ENCODE assay signal across 1 cellular context in the genomic region with DNA sequence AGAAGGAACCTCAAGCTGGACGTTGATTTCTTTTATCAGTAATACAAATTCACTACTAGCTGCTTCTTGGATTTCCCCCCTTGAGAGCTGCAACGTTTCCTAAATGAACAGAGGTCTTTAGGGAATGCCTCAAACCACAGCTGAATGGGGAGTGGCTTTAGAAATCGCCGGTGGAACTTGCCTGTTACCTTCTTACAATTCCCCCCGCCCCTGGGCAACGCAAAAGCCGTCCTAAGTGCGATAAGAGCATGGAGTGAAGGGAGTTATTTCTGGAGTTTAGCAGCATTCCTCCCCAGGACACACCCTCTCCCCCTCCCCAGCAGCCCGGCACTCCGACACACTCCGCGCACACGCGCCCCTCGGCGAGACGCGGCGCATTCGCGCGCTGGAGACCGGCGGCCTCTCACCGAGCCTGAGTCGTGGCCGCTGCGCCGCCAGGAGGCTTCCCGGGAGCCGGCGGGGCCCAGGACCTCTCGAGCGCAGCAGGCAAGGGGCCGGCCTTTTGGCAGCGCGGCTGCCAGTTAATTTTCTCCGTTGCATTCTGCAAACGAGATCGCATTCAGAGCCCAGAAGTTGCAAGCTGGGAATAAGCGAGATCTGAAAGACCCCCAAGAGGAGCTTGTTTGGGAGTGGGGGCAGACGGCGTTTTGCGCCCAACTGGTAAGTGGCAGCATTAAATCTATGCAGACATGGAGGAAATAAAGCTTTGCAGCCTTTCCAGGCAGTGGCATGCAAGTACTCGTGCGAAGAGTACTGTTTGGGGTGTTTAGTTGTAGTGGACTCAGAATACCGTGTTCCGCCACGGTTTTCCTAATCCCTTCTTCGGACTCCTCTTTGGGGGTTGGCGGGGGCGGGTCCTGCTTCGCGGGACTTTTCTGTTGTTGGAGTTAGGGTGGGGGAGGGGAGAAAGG.
TF ChIP-seq lines count a peak whose summit lies in the region.

No MANE protein-coding gene starts in this region.

TF ChIP-seq in WTC11, 78 proteins besides CTCF, POLR2A, EP300 and RAD21 (continued from another document):
- TF ChIP-seq, protein P1, sequence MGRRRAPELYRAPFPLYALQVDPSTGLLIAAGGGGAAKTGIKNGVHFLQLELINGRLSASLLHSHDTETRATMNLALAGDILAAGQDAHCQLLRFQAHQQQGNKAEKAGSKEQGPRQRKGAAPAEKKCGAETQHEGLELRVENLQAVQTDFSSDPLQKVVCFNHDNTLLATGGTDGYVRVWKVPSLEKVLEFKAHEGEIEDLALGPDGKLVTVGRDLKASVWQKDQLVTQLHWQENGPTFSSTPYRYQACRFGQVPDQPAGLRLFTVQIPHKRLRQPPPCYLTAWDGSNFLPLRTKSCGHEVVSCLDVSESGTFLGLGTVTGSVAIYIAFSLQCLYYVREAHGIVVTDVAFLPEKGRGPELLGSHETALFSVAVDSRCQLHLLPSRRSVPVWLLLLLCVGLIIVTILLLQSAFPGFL (CRISPR knock-in tag; IDR thresholded peaks at IDR 0.05; ENCODE audit: borderline replicate concordance) = no peak
- TF ChIP-seq NFYB (CRISPR knock-in tag; conservative IDR thresholded peaks at IDR 0.05; ENCODE audit: low read depth) = no peak
- TF ChIP-seq SP1 (CRISPR knock-in tag; conservative IDR thresholded peaks at IDR 0.05) = peak; percentile 66; the same call in 1 of the 2 replicates
- TF ChIP-seq HMGXB4 (CRISPR knock-in tag; IDR thresholded peaks at IDR 0.05) = peak; percentile 78
- TF ChIP-seq E2F5 (CRISPR knock-in tag; IDR thresholded peaks at IDR 0.05) = peak; percentile 78; the same call in 1 of the 2 replicates
- 0 out of 2 replicates have a peak, but pooled peaks have one; percentile 3 for TF ChIP-seq TEAD1 (CRISPR knock-in tag; IDR thresholded peaks at IDR 0.05)
- TF ChIP-seq FOXP1 (CRISPR knock-in tag; IDR thresholded peaks at IDR 0.05; ENCODE audit: borderline replicate concordance) = peak; percentile 70; the same call in 1 of the 2 replicates
- TF ChIP-seq CREM (CRISPR knock-in tag; IDR thresholded peaks at IDR 0.05) = no peak
- no peak for TF ChIP-seq CDX4 (CRISPR knock-in tag; IDR thresholded peaks at IDR 0.05; ENCODE audit: borderline replicate concordance)
- no peak for TF ChIP-seq NFATC4 (CRISPR knock-in tag; IDR thresholded peaks at IDR 0.05)
- TF ChIP-seq, protein P2, sequence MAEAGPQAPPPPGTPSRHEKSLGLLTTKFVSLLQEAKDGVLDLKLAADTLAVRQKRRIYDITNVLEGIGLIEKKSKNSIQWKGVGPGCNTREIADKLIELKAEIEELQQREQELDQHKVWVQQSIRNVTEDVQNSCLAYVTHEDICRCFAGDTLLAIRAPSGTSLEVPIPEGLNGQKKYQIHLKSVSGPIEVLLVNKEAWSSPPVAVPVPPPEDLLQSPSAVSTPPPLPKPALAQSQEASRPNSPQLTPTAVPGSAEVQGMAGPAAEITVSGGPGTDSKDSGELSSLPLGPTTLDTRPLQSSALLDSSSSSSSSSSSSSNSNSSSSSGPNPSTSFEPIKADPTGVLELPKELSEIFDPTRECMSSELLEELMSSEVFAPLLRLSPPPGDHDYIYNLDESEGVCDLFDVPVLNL (CRISPR knock-in tag; IDR thresholded peaks at IDR 0.05; ENCODE audit: borderline replicate concordance, low read depth) = 0 out of 2 replicates have a peak, but pooled peaks have one; percentile 58
- 0 out of 2 replicates have a peak, but pooled peaks have one; percentile 41 for TF ChIP-seq ETV6 (CRISPR knock-in tag; IDR thresholded peaks at IDR 0.05)
- TF ChIP-seq, protein P3, sequence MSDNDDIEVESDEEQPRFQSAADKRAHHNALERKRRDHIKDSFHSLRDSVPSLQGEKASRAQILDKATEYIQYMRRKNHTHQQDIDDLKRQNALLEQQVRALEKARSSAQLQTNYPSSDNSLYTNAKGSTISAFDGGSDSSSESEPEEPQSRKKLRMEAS (CRISPR knock-in tag; IDR thresholded peaks at IDR 0.05) = peak; percentile 34; the same call in 1 of the 2 replicates
